8 cellular contexts compared by ENCODE assay signal in the genomic region with DNA sequence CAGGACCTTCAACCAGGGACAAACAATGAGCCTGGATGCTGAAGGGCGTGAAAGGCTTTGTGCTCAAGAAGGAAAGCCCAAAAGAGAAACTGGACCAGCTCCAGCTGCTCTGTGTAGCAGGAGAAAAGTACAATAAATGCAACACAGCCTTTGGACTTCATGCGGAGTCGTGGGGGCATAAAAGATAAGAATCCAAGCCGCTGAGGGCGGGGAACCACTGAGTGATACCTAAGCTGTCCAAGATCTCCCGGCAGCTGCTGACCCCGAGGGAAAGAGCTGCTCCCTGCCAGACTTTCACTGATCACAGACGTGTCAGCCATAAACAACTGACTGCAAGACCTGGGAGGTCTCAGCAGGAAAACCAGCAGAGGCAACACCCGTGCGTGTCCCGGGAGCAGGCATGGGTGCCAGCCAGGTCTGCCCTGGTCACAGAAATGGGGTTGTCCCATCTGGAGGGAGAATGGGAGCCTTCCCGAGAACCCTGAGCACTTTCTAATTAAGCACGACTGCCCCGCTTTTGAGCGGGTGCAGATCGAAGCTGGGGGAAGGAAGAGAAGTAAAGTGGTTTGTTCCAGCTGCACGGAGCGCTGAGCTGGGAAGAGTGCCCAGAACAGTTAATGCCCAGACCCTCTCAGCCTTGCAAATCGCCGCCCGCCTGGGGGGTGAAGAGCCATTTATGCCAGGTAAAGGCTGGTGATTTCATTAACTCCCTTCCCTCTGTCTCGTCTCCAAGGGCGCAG.
A peak's percentile ranks its signal among the peaks of the same experiment; 100 is the strongest.
DNase-seq lines count a peak whose midpoint lies in the region; ATAC-seq, FAIRE-seq and TF ChIP-seq lines count a peak whose summit lies in the region.

No MANE protein-coding gene starts in this region.

- intact Hi-C loops in endothelial cell of umbilical vein (cut with micrococcal nuclease), result no loop called here

- no peak for TF ChIP-seq CTCF in endothelial cell of umbilical vein (IDR thresholded peaks at IDR 0.05; ENCODE audit: extremely low read depth in 1 of 2, insufficient read depth in 1 of 2, low read depth in 1 of 2, low read length in 2 of 2)

- H3K27ac ChIP-seq in endothelial cell of umbilical vein (ENCODE audit: insufficient read depth, low read depth, low read length) (no peak overlapping the region), rectal smooth muscle tissue (ENCODE audit: low read depth, low read length) (no peak overlapping the region)

- peak overlapping the region; percentile 55 for H3K4me2 ChIP-seq in endothelial cell of umbilical vein (ENCODE audit: insufficient read depth, low read length)

- H3K36me3 ChIP-seq in endothelial cell of umbilical vein (ENCODE audit: control insufficient read depth in 2 of 2, extremely low read depth in 1 of 2, insufficient read depth in 2 of 2, low read length in 2 of 2) (no peaks in the 10 kb centered on the region), rectal smooth muscle tissue (ENCODE audit: control insufficient read depth, insufficient read depth, low read length) (no peaks in the 10 kb centered on the region)

- H3K9ac ChIP-seq in endothelial cell of umbilical vein (replicated peaks; ENCODE audit: extremely low read depth, insufficient read depth, low read length) (no peak overlapping the region), rectal smooth muscle tissue (ENCODE audit: low read length) (no peak overlapping the region)

- H3K9me1 ChIP-seq in endothelial cell of umbilical vein (replicated peaks; ENCODE audit: control insufficient read depth, extremely low read depth, insufficient read depth, low read length), result no peaks in the 10 kb centered on the region

- H3K27me3 ChIP-seq in endothelial cell of umbilical vein (ENCODE audit: control insufficient read depth in 2 of 2, insufficient read depth in 2 of 2, low read length in 2 of 2) (peaks cover 8 to 9% of the 10 kb centered on the region in 2 experiments), rectal smooth muscle tissue (ENCODE audit: control insufficient read depth, insufficient read depth, low read length) (no peaks in the 10 kb centered on the region)

- peak overlapping the region; percentile 76 for H2AFZ ChIP-seq in endothelial cell of umbilical vein (ENCODE audit: low read depth, low read length)

- no TSS peak for BruUV-seq in endothelial cell of umbilical vein (replicated peaks; lab: Mats Ljungman, UMichigan)

- no peak for FAIRE-seq in endothelial cell of umbilical vein (lab: Jason Lieb, UNC)

- H3K4me1 ChIP-seq in endothelial cell of umbilical vein (ENCODE audit: control insufficient read depth, extremely low read depth, insufficient read depth, low read length) (no peaks in the 10 kb centered on the region), rectal smooth muscle tissue (ENCODE audit: control insufficient read depth, insufficient read depth, low read length) (peaks cover 2% of the 10 kb centered on the region)

- no peak for TF ChIP-seq POLR2A in endothelial cell of umbilical vein (IDR thresholded peaks at IDR 0.05; ENCODE audit: low read depth, low read length)

- H3K9me3 ChIP-seq in endothelial cell of umbilical vein (replicated peaks; ENCODE audit: control insufficient read depth, insufficient read depth, low read length), result no peaks in the 10 kb centered on the region

- CTCF ChIA-PET in endothelial cell of umbilical vein (lab: Charles Lee), result interaction anchor here (1.4 to 1.8 kb wide), 2 partner anchors 436 to 449 kb away, joined by 7 to 9 read pairs; no protein-coding TSS in a partner anchor

- dilution Hi-C loops in endothelial cell of umbilical vein (cut with MboI; ENCODE audit: extremely low pct_ligation_motif_present, low sequenced_read_pairs), result no loop called here

- H3K79me2 ChIP-seq in endothelial cell of umbilical vein (ENCODE audit: control insufficient read depth, insufficient read depth, low read length), result no peaks in the 10 kb centered on the region

- ATAC-seq in HG03045 (IDR thresholded peaks at IDR 0.05; ENCODE audit: unreplicated experiment), result no peak
- no peak for ATAC-seq in HG03571 (IDR thresholded peaks at IDR 0.05; ENCODE audit: unreplicated experiment)

- DNase-seq in DMS79 (lab: John Stamatoyannopoulos, UW) (peak; percentile 96), NCI-H446 treated with DMSO at 0.1 percent for 48 hours (lab: John Stamatoyannopoulos, UW) (peak; percentile 70), endothelial cell of umbilical vein (ENCODE audit: low read depth, low spot score) (peak; percentile 55), germinal center (ENCODE audit: low spot score) (no peak), mesenteric fat pad (ENCODE audit: low spot score) (no peak)

- no peaks in the 10 kb centered on the region for H4K20me1 ChIP-seq in endothelial cell of umbilical vein (replicated peaks; ENCODE audit: control insufficient read depth, extremely low read depth, insufficient read depth, low read length)

- H3K4me3 ChIP-seq in endothelial cell of umbilical vein (replicated peaks in 1 of 3; ENCODE audit: insufficient read depth in 1 of 3, low read depth in 1 of 3, low read length in 3 of 3) (peak overlapping the region in 2 of 3 experiments; percentile 8 to 23), rectal smooth muscle tissue (ENCODE audit: low read length) (peak overlapping the region; percentile 61)

- POLR2A ChIA-PET in endothelial cell of umbilical vein (lab: Charles Lee), result no interaction called here

TF ChIP-seq in endothelial cell of umbilical vein, 7 proteins besides CTCF, POLR2A, EP300 and RAD21:
- TF ChIP-seq POLR2AphosphoS5 (IDR thresholded peaks at IDR 0.05; ENCODE audit: insufficient read depth, low read depth, low read length) (no peak), GATA2 (IDR thresholded peaks at IDR 0.05; ENCODE audit: insufficient read depth, insufficient read length, low read depth, low read length) (no peak), FOS (IDR thresholded peaks at IDR 0.05; ENCODE audit: borderline replicate concordance, insufficient read depth, low read length) (no peak)

Comparison
In these comparisons a context has a peak if more than half of its experiments do, and no peak if none do; other contexts are left out.
1. DNase-seq: peak in DMS79 (single experiment), NCI-H446 treated with DMSO at 0.1 percent for 48 hours (single experiment) and endothelial cell of umbilical vein (single experiment); none in germinal center (single experiment) and mesenteric fat pad (single experiment).